In the genomic region with DNA sequence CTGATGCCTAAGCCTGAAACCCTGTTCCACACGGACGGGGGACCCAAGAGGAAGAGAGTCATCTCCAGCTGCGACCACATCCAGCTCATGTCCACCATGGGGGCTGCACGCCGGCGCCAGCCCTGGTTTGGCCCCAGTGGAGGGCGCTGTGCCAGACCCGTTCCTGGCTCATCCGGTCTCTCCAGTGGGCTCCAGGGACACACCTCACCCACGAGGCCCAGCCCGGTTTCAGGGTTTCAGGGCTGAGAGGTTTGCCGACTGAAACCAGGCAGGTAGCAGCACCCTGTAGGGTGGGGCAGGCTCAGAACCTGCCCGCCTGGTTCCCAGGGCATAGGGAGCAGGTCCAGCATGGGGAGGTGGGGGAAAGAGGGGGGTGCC, we compare ENCODE assay signal across 18 cellular contexts.
DNase-seq lines count a peak whose midpoint lies in the region; ATAC-seq, FAIRE-seq and TF ChIP-seq lines count a peak whose summit lies in the region.
"Had no signal": no experiment of that assay in that cellular context is flagged by ENCODE, and none has a peak within 500 bp of the region (broad histone marks: within the 10 kb centered on the region; RNA-seq: fewer than 3 reads in every experiment).

No MANE protein-coding gene starts in this region.

- H3K36me3 ChIP-seq in ACC112 (ENCODE audit: insufficient read depth, low read length) (peaks cover 14% of the 10 kb centered on the region; the same call in 1 of the 2 replicates), OCI-LY7 (ENCODE audit: insufficient read depth, low read length) (no peaks in the 10 kb centered on the region), pancreas (no peaks in the 10 kb centered on the region)
- H3K36me3 ChIP-seq: BE2C, SJCRH30 had no signal

- intact Hi-C loops in OCI-LY7 (cut with micrococcal nuclease; ENCODE audit: unreplicated experiment) = no loop called here
- intact Hi-C loops in pancreas (cut with DNase I) = no loop called here
- intact Hi-C loops in activated naive CD4-positive, alpha-beta T cell treated with anti-CD3 and anti-CD28 coated beads for 36 hours (cut with micrococcal nuclease) = no loop called here

- H4K20me1 ChIP-seq in OCI-LY7 (ENCODE audit: insufficient read depth, low read length) = no peaks in the 10 kb centered on the region

- DNase-seq in OCI-LY7 (ENCODE audit: low spot score) = no peak
- DNase-seq in epithelial cell of prostate (ENCODE audit: low read depth, low spot score) = peak; percentile 54
- DNase-seq in pancreas = peak in 3 of 6 donors; percentile 54 to 78 (median 55)
- no peak for DNase-seq in activated naive CD4-positive, alpha-beta T cell treated with anti-CD3 and anti-CD28 coated beads for 36 hours
- no peak for DNase-seq in NCI-H2196 (lab: John Stamatoyannopoulos, UW; ENCODE audit: unreplicated experiment)
- DNase-seq: activated CD8-positive, alpha-beta memory T cell treated with anti-CD3 and anti-CD28 coated beads, Interleukin-2, amount 10 ng/mL, durations not matched to agents 7 days and 5 days; BE2C; heart right ventricle; NCI-H1417; NCI-H524; SJCRH30; stimulated activated CD4-positive, alpha-beta T cell treated with anti-CD3 and anti-CD28 coated beads, Interleukin-15, amount 100 ng/mL, for 24 hours had no signal

- H3K27me3 ChIP-seq in ACC112 (ENCODE audit: insufficient read depth, low read length) (no peaks in the 10 kb centered on the region), pancreas (no peaks in the 10 kb centered on the region)
- H3K27me3 ChIP-seq: BE2C, dorsolateral prefrontal cortex, heart right ventricle, SJCRH30 had no signal

- H3K9me3 ChIP-seq in OCI-LY7 (ENCODE audit: low read length) (no peaks in the 10 kb centered on the region), pancreas (no peaks in the 10 kb centered on the region)
- H3K9me3 ChIP-seq: BE2C, heart right ventricle, SJCRH30 had no signal

- H3K4me1 ChIP-seq in ACC112 (ENCODE audit: control insufficient read depth, insufficient read depth, low read length, unreplicated experiment) (peaks cover 88% of the 10 kb centered on the region), OCI-LY7 (ENCODE audit: insufficient read depth, low read length, poor library complexity, severe bottlenecking) (no peaks in the 10 kb centered on the region), pancreas (peaks cover 72 to 80% (median 76%) of the 10 kb centered on the region in 3 donors)
- H3K4me1 ChIP-seq: BE2C had no signal

- no peak overlapping the region for H3K27ac Mint-ChIP-seq in activated naive CD4-positive, alpha-beta T cell treated with anti-CD3 and anti-CD28 coated beads for 36 hours
- H3K27ac Mint-ChIP-seq: activated CD8-positive, alpha-beta memory T cell treated with anti-CD3 and anti-CD28 coated beads, Interleukin-2, amount 10 ng/mL, durations not matched to agents 7 days and 5 days; IgD-negative memory B cell had no signal

- no peaks in the 10 kb centered on the region for H3K36me3 Mint-ChIP-seq in activated naive CD4-positive, alpha-beta T cell treated with anti-CD3 and anti-CD28 coated beads for 36 hours (ENCODE audit: low read depth)
- H3K36me3 Mint-ChIP-seq: activated CD8-positive, alpha-beta memory T cell treated with anti-CD3 and anti-CD28 coated beads, Interleukin-2, amount 10 ng/mL, durations not matched to agents 7 days and 5 days; IgD-negative memory B cell had no signal

- no peak for FAIRE-seq in pancreas (lab: Jason Lieb, UNC)
- FAIRE-seq: TTC549 had no signal

- no peaks in the 10 kb centered on the region for H3K4me1 Mint-ChIP-seq in activated naive CD4-positive, alpha-beta T cell treated with anti-CD3 and anti-CD28 coated beads for 36 hours (ENCODE audit: low read depth)
- H3K4me1 Mint-ChIP-seq: IgD-negative memory B cell had no signal

- H3K79me2 ChIP-seq in ACC112 (ENCODE audit: control insufficient read depth, insufficient read depth, low read length, unreplicated experiment) = peaks cover 94% of the 10 kb centered on the region
- H3K79me2 ChIP-seq in OCI-LY7 (ENCODE audit: insufficient read depth, low read depth, low read length) = no peaks in the 10 kb centered on the region

- H3K9me2 ChIP-seq in OCI-LY7 (ENCODE audit: insufficient read depth, low read length) = no peaks in the 10 kb centered on the region

- BruUV-seq in OCI-LY7 (replicated peaks; lab: Mats Ljungman, UMichigan) = no TSS peak

- H3K4me2 ChIP-seq in OCI-LY7 (ENCODE audit: low read length) = no peak overlapping the region

- no peaks in the 10 kb centered on the region for H3K9me3 Mint-ChIP-seq in activated naive CD4-positive, alpha-beta T cell treated with anti-CD3 and anti-CD28 coated beads for 36 hours
- H3K9me3 Mint-ChIP-seq: IgD-negative memory B cell had no signal

- CTCF ChIA-PET in OCI-LY7 (lab: Charles Lee; ENCODE audit: unreplicated experiment) = no interaction called here
- CTCF ChIA-PET in activated naive CD4-positive, alpha-beta T cell treated with anti-CD3 and anti-CD28 coated beads for 36 hours (lab: Charles Lee) = interaction anchor here (0.8 kb wide), 1 partner anchor 24 kb away, joined by 3 read pairs; no protein-coding TSS in a partner anchor

- H2AFZ ChIP-seq in ACC112 (ENCODE audit: low read length, unreplicated experiment) = no peak overlapping the region
- no peak overlapping the region for H2AFZ ChIP-seq in OCI-LY7 (ENCODE audit: low read length)

- TF ChIP-seq CTCF in OCI-LY7 (conservative IDR thresholded peaks at IDR 0.05; ENCODE audit: low read length) (0 out of 2 replicates have a peak, but pooled peaks have one; percentile 21), pancreas (IDR thresholded peaks at IDR 0.05) (no peak)

- H3K27ac ChIP-seq in ACC112 (ENCODE audit: low read depth, low read length) (peak overlapping the region; percentile 92), OCI-LY7 (ENCODE audit: low read depth, low read length, poor library complexity, severe bottlenecking) (no peak overlapping the region), epithelial cell of prostate (peak overlapping the region; percentile 82), pancreas (peak overlapping the region; percentile 25 to 95 (median 68))
- H3K27ac ChIP-seq: SJCRH30 had no signal

- POLR2A ChIA-PET in OCI-LY7 (lab: Charles Lee) = no interaction called here

- 27 to 36% methylated on average over 13 of the region's 13 CpGs for WGBS in pancreas, 2 donors

- H3K4me3 Mint-ChIP-seq in activated naive CD4-positive, alpha-beta T cell treated with anti-CD3 and anti-CD28 coated beads for 36 hours = no peak overlapping the region
- H3K4me3 Mint-ChIP-seq: activated CD8-positive, alpha-beta memory T cell treated with anti-CD3 and anti-CD28 coated beads, Interleukin-2, amount 10 ng/mL, durations not matched to agents 7 days and 5 days; IgD-negative memory B cell had no signal

- no peaks in the 10 kb centered on the region for H3K27me3 Mint-ChIP-seq in activated naive CD4-positive, alpha-beta T cell treated with anti-CD3 and anti-CD28 coated beads for 36 hours (ENCODE audit: low read depth)
- H3K27me3 Mint-ChIP-seq: activated CD8-positive, alpha-beta memory T cell treated with anti-CD3 and anti-CD28 coated beads, Interleukin-2, amount 10 ng/mL, durations not matched to agents 7 days and 5 days had no signal

- no peak overlapping the region for H3K4me3 ChIP-seq in ACC112 (ENCODE audit: low read depth, low read length)
- no peak overlapping the region for H3K4me3 ChIP-seq in OCI-LY7 (ENCODE audit: low read depth, low read length, poor library complexity, severe bottlenecking)
- peak overlapping the region in 1 of 4 donors; percentile 7 for H3K4me3 ChIP-seq in pancreas
- H3K4me3 ChIP-seq: dorsolateral prefrontal cortex, heart right ventricle, SJCRH30 had no signal

- ATAC-seq in pancreas = peak in 2 of 4 donors; percentile 1 to 5
- ATAC-seq in HG02981 (IDR thresholded peaks at IDR 0.05; ENCODE audit: unreplicated experiment) = no peak
- ATAC-seq in GM19023 (IDR thresholded peaks at IDR 0.05; ENCODE audit: unreplicated experiment) = no peak
- ATAC-seq: activated CD8-positive, alpha-beta memory T cell treated with anti-CD3 and anti-CD28 coated beads, Interleukin-2, amount 10 ng/mL, durations not matched to agents 7 days and 5 days had no signal
